Comparison of ENCODE assay signal across 1 cellular context in the genomic region with DNA sequence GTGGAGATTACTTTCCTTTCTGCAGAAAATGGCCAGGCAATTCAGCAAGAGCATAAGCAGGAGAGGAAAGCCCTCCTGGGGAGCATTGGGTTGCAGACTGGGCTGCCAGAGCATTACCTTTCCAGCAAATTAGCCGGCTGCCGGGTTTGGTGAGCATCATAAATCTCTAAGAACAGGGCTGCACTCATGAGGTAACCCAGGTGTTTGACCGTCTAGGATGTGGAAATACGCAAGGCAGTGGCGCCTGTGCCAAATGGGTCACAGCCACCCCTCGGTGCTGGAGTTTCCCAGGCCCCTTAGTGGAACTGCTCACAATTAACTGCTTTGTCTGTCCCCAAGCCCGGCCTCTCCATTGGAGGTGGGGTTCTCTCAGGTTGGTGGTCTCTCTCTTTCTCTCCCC.
TF ChIP-seq lines count a peak whose summit lies in the region.

No MANE protein-coding gene starts in this region.

TF ChIP-seq in H1, 55 proteins besides CTCF, POLR2A, EP300 and RAD21:
- no peak for TF ChIP-seq CTBP2 (IDR thresholded peaks at IDR 0.05; ENCODE audit: borderline replicate concordance, insufficient read depth, insufficient read length, low read length)
- no peak for TF ChIP-seq YY1 (IDR thresholded peaks at IDR 0.05; ENCODE audit: low read depth, low read length)
- TF ChIP-seq SRF (IDR thresholded peaks at IDR 0.05; ENCODE audit: low read depth, low read length) = no peak
- no peak for TF ChIP-seq SP2 (IDR thresholded peaks at IDR 0.05; ENCODE audit: low read length)
- TF ChIP-seq GABPA (IDR thresholded peaks at IDR 0.05; ENCODE audit: borderline replicate concordance, insufficient read depth, low read length) = no peak
- TF ChIP-seq TAF1 (IDR thresholded peaks at IDR 0.05; ENCODE audit: low read depth, low read length) = no peak
- TF ChIP-seq CHD1 (IDR thresholded peaks at IDR 0.05; ENCODE audit: low read depth, low read length) = no peak
- no peak for TF ChIP-seq TEAD4 (IDR thresholded peaks at IDR 0.05; ENCODE audit: low read depth, low read length)
- TF ChIP-seq CHD2 (IDR thresholded peaks at IDR 0.05; ENCODE audit: low read length) = no peak
- TF ChIP-seq, protein P1, sequence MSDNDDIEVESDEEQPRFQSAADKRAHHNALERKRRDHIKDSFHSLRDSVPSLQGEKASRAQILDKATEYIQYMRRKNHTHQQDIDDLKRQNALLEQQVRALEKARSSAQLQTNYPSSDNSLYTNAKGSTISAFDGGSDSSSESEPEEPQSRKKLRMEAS (IDR thresholded peaks at IDR 0.05) = no peak
- no peak for TF ChIP-seq BACH1 (IDR thresholded peaks at IDR 0.05; ENCODE audit: low read length)
